27 cellular contexts compared by ENCODE assay signal in the genomic region with DNA sequence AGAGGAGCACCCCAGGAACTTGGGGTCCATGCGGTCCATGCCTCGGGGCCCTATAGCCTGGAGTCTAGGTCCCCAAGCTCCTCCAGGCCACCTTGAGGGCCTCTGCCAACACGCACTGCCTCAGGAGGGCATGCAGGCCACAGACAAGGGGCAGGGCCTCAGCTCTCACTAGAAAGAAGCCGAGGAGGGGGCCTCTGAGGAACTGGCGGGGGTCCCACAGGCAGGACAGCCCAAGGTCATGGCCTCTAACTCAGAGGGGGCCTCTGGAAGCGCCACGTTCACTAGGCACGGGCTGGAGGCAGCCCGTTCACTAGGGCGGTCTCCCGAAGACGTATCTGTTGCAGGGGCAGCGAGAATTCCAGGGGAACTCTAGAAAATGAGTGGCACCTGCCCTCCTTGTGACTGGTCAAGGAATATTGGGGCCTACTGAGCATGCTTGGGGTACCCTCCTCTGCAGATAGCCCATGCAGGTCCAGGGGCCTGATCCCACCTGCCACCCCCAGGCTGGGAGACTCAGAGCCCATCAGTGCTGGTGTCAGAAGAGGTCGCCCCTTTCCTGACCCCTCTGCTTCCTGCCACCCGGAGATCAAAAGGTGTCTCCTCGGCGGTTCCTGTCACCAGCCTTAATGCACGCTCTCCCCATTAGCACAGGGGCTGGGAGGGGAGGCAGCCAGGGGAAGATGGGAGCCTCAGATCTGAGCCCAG.
DNase-seq lines count a peak whose midpoint lies in the region; FAIRE-seq and TF ChIP-seq lines count a peak whose summit lies in the region.
"Had no signal": no experiment of that assay in that cellular context is flagged by ENCODE, and none has a peak within 500 bp of the region (broad histone marks: within the 10 kb centered on the region; RNA-seq: fewer than 3 reads in every experiment).

No MANE protein-coding gene starts in this region.

- H4K20me1 ChIP-seq in BLaER1: no peaks in the 10 kb centered on the region

- no peak for TF ChIP-seq CTCF in nephron progenitor cell (IDR thresholded peaks at IDR 0.05)

- H3K27ac ChIP-seq in BLaER1: peak overlapping the region; percentile 42; the same call in 1 of the 2 replicates
- H3K27ac ChIP-seq: ascending aorta, C4-2B, cardiac muscle cell, gastrocnemius medialis, prostate gland, thyroid gland had no signal

- no peak overlapping the region for H3K4me3 ChIP-seq in BLaER1
- H3K4me3 ChIP-seq: ascending aorta, cardiac muscle cell, gastrocnemius medialis, GM12878, prostate gland, thyroid gland had no signal

- no peak overlapping the region for H3K4me3 Mint-ChIP-seq in activated T-helper 2 cell treated with anti-CD3 and anti-CD28 coated beads, Interferon-gamma antibody, Interleukin-2, Interleukin-4, amounts not matched to agents 10 μg/mL and 5 μg/mL and 100 μg/mL, durations not matched to agents 14 hours and 24 hours and 36 hours (ENCODE audit: low read depth)
- H3K4me3 Mint-ChIP-seq in nephron progenitor cell: no peak overlapping the region
- H3K4me3 Mint-ChIP-seq: stimulated activated naive CD8-positive, alpha-beta T cell treated with anti-CD3 and anti-CD28 coated beads, Interleukin-15, Interleukin-2, amounts not matched to agents 100 ng/mL and 50 ng/mL, for 24 hours had no signal

- DNase-seq in GM12891 (ENCODE audit: insufficient read length, low spot score): peak; percentile 6
- DNase-seq in activated T-helper 2 cell treated with anti-CD3 and anti-CD28 coated beads, Interferon-gamma antibody, Interleukin-2, Interleukin-4, amounts not matched to agents 10 μg/mL and 5 μg/mL and 100 μg/mL, durations not matched to agents 14 hours and 24 hours and 36 hours (ENCODE audit: low spot score): peak; percentile 6
- DNase-seq in nephron progenitor cell: peak; percentile 42
- DNase-seq in stimulated activated CD4-positive, alpha-beta T cell treated with anti-CD3 and anti-CD28 coated beads, Interleukin-2, amount 100 ng/mL, for 24 hours: no peak
- no peak for DNase-seq in Ammon's horn (ENCODE audit: low spot score)
- no peak for DNase-seq in GM03348 (ENCODE audit: low spot score)
- DNase-seq: gastrocnemius medialis; IMR-90; mesenchymal stem cell; NCI-H1105; NCI-H1930; NCI-H524 treated with DMSO at 0.1 percent for 48 hours; PC-3; stimulated activated CD4-positive, alpha-beta T cell treated with anti-CD3 and anti-CD28 coated beads, Interleukin-15, amount 100 ng/mL, for 24 hours; T-helper 2 cell; thyroid gland had no signal

- H3K36me3 Mint-ChIP-seq in activated T-helper 2 cell treated with anti-CD3 and anti-CD28 coated beads, Interferon-gamma antibody, Interleukin-2, Interleukin-4, amounts not matched to agents 10 μg/mL and 5 μg/mL and 100 μg/mL, durations not matched to agents 14 hours and 24 hours and 36 hours (ENCODE audit: low read depth): no peaks in the 10 kb centered on the region
- no peaks in the 10 kb centered on the region for H3K36me3 Mint-ChIP-seq in nephron progenitor cell (ENCODE audit: low read depth)
- H3K36me3 Mint-ChIP-seq: activated naive CD4-positive, alpha-beta T cell treated with anti-CD3 and anti-CD28 coated beads, Interleukin-2, amount 50 U/mL, for 72 hours had no signal

- H3K9ac ChIP-seq in BLaER1: no peak overlapping the region

- no peaks in the 10 kb centered on the region for H3K27me3 Mint-ChIP-seq in activated T-helper 2 cell treated with anti-CD3 and anti-CD28 coated beads, Interferon-gamma antibody, Interleukin-2, Interleukin-4, amounts not matched to agents 10 μg/mL and 5 μg/mL and 100 μg/mL, durations not matched to agents 14 hours and 24 hours and 36 hours (ENCODE audit: low read depth)
- peaks cover 5% of the 10 kb centered on the region for H3K27me3 Mint-ChIP-seq in nephron progenitor cell (ENCODE audit: low read depth, poor library complexity)
- H3K27me3 Mint-ChIP-seq: stimulated activated naive CD8-positive, alpha-beta T cell treated with anti-CD3 and anti-CD28 coated beads, Interleukin-15, Interleukin-2, amounts not matched to agents 100 ng/mL and 50 ng/mL, for 24 hours had no signal

- no peaks in the 10 kb centered on the region for H3K27me3 ChIP-seq in BLaER1
- H3K27me3 ChIP-seq: ascending aorta, cardiac muscle cell, gastrocnemius medialis, thyroid gland had no signal

- peaks cover 3% of the 10 kb centered on the region for H3K4me1 Mint-ChIP-seq in activated T-helper 2 cell treated with anti-CD3 and anti-CD28 coated beads, Interferon-gamma antibody, Interleukin-2, Interleukin-4, amounts not matched to agents 10 μg/mL and 5 μg/mL and 100 μg/mL, durations not matched to agents 14 hours and 24 hours and 36 hours (ENCODE audit: low read depth)
- H3K4me1 Mint-ChIP-seq in nephron progenitor cell: peaks cover 43% of the 10 kb centered on the region

- no peak overlapping the region for H3K27ac Mint-ChIP-seq in activated T-helper 2 cell treated with anti-CD3 and anti-CD28 coated beads, Interferon-gamma antibody, Interleukin-2, Interleukin-4, amounts not matched to agents 10 μg/mL and 5 μg/mL and 100 μg/mL, durations not matched to agents 14 hours and 24 hours and 36 hours
- peak overlapping the region; percentile 57 for H3K27ac Mint-ChIP-seq in nephron progenitor cell

- peaks cover 58% of the 10 kb centered on the region for H3K4me1 ChIP-seq in BLaER1
- H3K4me1 ChIP-seq: ascending aorta, gastrocnemius medialis, prostate gland, thyroid gland had no signal

- no peaks in the 10 kb centered on the region for H3K36me3 ChIP-seq in BLaER1
- H3K36me3 ChIP-seq: ascending aorta, cardiac muscle cell, gastrocnemius medialis, prostate gland, thyroid gland had no signal

- peak overlapping the region; percentile 72 for H3K4me2 ChIP-seq in BLaER1

- no peaks in the 10 kb centered on the region for H3K9me3 ChIP-seq in BLaER1
- H3K9me3 ChIP-seq: ascending aorta, gastrocnemius medialis, prostate gland, thyroid gland had no signal

- intact Hi-C loops in activated T-helper 2 cell treated with anti-CD3 and anti-CD28 coated beads, Interferon-gamma antibody, Interleukin-2, Interleukin-4, amounts not matched to agents 10 μg/mL and 5 μg/mL and 100 μg/mL, durations not matched to agents 14 hours and 24 hours and 36 hours (cut with micrococcal nuclease): no loop called here

- no peak for TF ChIP-seq POLR2A in GM12891 (IDR thresholded peaks at IDR 0.05; ENCODE audit: low read depth, low read length)

- H3K9me3 Mint-ChIP-seq in activated T-helper 2 cell treated with anti-CD3 and anti-CD28 coated beads, Interferon-gamma antibody, Interleukin-2, Interleukin-4, amounts not matched to agents 10 μg/mL and 5 μg/mL and 100 μg/mL, durations not matched to agents 14 hours and 24 hours and 36 hours: no peaks in the 10 kb centered on the region
- no peaks in the 10 kb centered on the region for H3K9me3 Mint-ChIP-seq in nephron progenitor cell
- H3K9me3 Mint-ChIP-seq: activated naive CD4-positive, alpha-beta T cell treated with anti-CD3 and anti-CD28 coated beads, Interleukin-2, amount 50 U/mL, for 72 hours; dendritic cell treated with granulocyte-macrophage colony-stimulating factor and Interleukin-4, amounts not matched to agents 40 ng/mL and 50 ng/mL, for 4 days; stimulated activated naive CD8-positive, alpha-beta T cell treated with anti-CD3 and anti-CD28 coated beads, Interleukin-15, Interleukin-2, amounts not matched to agents 100 ng/mL and 50 ng/mL, for 24 hours had no signal

- no peak for FAIRE-seq in GM12891 (lab: Jason Lieb, UNC)
- FAIRE-seq: endometrium, GM12878, H1 had no signal

TF ChIP-seq in GM12891, 5 proteins besides CTCF, POLR2A, EP300 and RAD21:
- TF ChIP-seq TAF1 (IDR thresholded peaks at IDR 0.05; ENCODE audit: low read depth, low read length) (no peak), SPI1 (IDR thresholded peaks at IDR 0.05; ENCODE audit: low read depth, low read length) (no peak), POU2F2 (IDR thresholded peaks at IDR 0.05; ENCODE audit: low read depth, low read length) (no peak)
TF ChIP-seq in GM12891: peak in this region for 0.

Comparison
In these comparisons a context has a peak if more than half of its experiments do, and no peak if none do; other contexts are left out.
1. DNase-seq: peak in GM12891 (single experiment), activated T-helper 2 cell treated with anti-CD3 and anti-CD28 coated beads, Interferon-gamma antibody, Interleukin-2, Interleukin-4, amounts not matched to agents 10 μg/mL and 5 μg/mL and 100 μg/mL, durations not matched to agents 14 hours and 24 hours and 36 hours (single experiment) and nephron progenitor cell (single experiment); none in stimulated activated CD4-positive, alpha-beta T cell treated with anti-CD3 and anti-CD28 coated beads, Interleukin-2, amount 100 ng/mL, for 24 hours (0 of 2), Ammon's horn (single experiment) and GM03348 (single experiment).